In the genomic region with DNA sequence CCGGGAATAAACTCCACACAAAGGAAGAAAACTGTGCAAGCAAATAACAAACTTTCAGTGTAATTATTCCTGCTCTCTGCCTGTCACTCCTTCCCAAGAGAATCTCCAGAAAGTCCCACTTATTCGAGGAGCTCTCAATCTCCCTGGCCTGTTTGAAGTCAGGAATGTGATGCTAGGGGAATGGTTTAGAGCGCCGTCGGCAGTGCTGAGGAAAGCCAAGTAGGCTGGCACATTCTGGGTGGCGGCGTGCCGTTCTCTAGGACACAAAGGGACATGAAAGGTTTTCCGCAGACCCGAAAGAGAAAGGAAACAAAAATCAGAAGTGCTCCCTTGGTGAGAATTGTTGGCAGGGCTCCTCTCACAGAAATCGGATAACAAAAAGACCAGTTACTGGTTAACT, we compare ENCODE assay signal across 8 cellular contexts.
DNase-seq lines count a peak whose midpoint lies in the region; ATAC-seq and TF ChIP-seq lines count a peak whose summit lies in the region.
"Had no signal": no experiment of that assay in that cellular context is flagged by ENCODE, and none has a peak within 500 bp of the region (broad histone marks: within the 10 kb centered on the region; RNA-seq: fewer than 3 reads in every experiment).

No MANE protein-coding gene starts in this region.

- no peak overlapping the region for H3K4ac ChIP-seq in IMR-90 (ENCODE audit: low read depth, low read length)

- intact Hi-C loops in IMR-90 (cut with micrococcal nuclease) = loop anchor here (1.0 to 10.0 kb wide), 4 partner anchors 82 to 685 kb away; partner anchors contain the start of gene RCN1
- intact Hi-C loops in dorsolateral prefrontal cortex (cut with DNase I) = loop anchor here (2.0 to 10.0 kb wide), 4 partner anchors 122 to 1066 kb away; no protein-coding TSS in a partner anchor
- intact Hi-C loops in lower lobe of right lung (cut with DNase I) = loop anchor here (5.0 kb wide), 1 partner anchor 120 kb away; no protein-coding TSS in a partner anchor

- POLR2A ChIA-PET in IMR-90 (lab: Charles Lee; ENCODE audit: unreplicated experiment) = no interaction called here

- no peak overlapping the region for H2AK9ac ChIP-seq in IMR-90 (replicated peaks; ENCODE audit: low read depth, low read length, poor library complexity)

- H3K79me1 ChIP-seq in IMR-90 (ENCODE audit: low read depth in 1 of 2, low read length in 2 of 2) = no peaks in the 10 kb centered on the region

- peaks cover 20% of the 10 kb centered on the region for H3K27me3 ChIP-seq in IMR-90 (ENCODE audit: control insufficient read depth, insufficient read depth, low read length)
- peaks cover 0 to 4% (median 0%) of the 10 kb centered on the region in 45 donors for H3K27me3 ChIP-seq in dorsolateral prefrontal cortex
- no peaks in the 10 kb centered on the region for H3K27me3 ChIP-seq in lower lobe of right lung (ENCODE audit: low read depth)

- 25% methylated on average over 8 of the region's 11 CpGs; no CpG with 5 or more reads in 1 of the 2 experiments for WGBS in IMR-90 (ENCODE audit: extremely low coverage in 2 of 2, insufficient read length in 1 of 2), 2 experiments

- no peak overlapping the region for H3K14ac ChIP-seq in IMR-90 (replicated peaks; ENCODE audit: low read depth, low read length)

- H3K36me3 ChIP-seq in IMR-90 (ENCODE audit: control insufficient read depth, insufficient read depth, low read length) (no peaks in the 10 kb centered on the region), lower lobe of right lung (no peaks in the 10 kb centered on the region)

- H3K4me3 ChIP-seq in IMR-90 (ENCODE audit: insufficient read depth, low read depth, low read length) (no peak overlapping the region), dorsolateral prefrontal cortex (peak overlapping the region in 57 of 59 donors; percentile 3 to 63 (median 45)), lower lobe of right lung (peak overlapping the region; percentile 46)

- H4K5ac ChIP-seq in IMR-90 (ENCODE audit: low read depth, low read length) = no peak overlapping the region

- H3K27ac Mint-ChIP-seq in chondrocyte (ENCODE audit: unreplicated experiment) = no peak overlapping the region

- in situ Hi-C loops in IMR-90 (cut with MboI; ENCODE audit: low sequenced_read_pairs) = loop anchor here (5.0 to 25.0 kb wide), 2 partner anchors 120 to 935 kb away; no protein-coding TSS in a partner anchor

- H3K36me3 Mint-ChIP-seq in chondrocyte (ENCODE audit: low read depth) = no peaks in the 10 kb centered on the region

- no peak overlapping the region for H2BK20ac ChIP-seq in IMR-90 (ENCODE audit: low read depth, low read length)

- H3K56ac ChIP-seq in IMR-90 (ENCODE audit: extremely low read depth, insufficient read depth, low read length) = no peak overlapping the region

- H2BK5ac ChIP-seq in IMR-90 (ENCODE audit: low read depth, low read length, poor library complexity, severe bottlenecking) = no peak overlapping the region

- peak overlapping the region; percentile 8; the same call in 1 of the 2 replicates for H3K4me2 ChIP-seq in IMR-90 (ENCODE audit: low read depth, low read length)

- DNase-seq in IMR-90 (peak; percentile 4), dorsolateral prefrontal cortex (peak in 2 of 10 donors; percentile 23 to 62), lower lobe of right lung (no peak), superior temporal gyrus (ENCODE audit: extremely low spot score) (peak; percentile 20), chondrocyte (ENCODE audit: low spot score) (no peak)
- DNase-seq: NCI-H345 had no signal

- H4K20me1 ChIP-seq in IMR-90 (ENCODE audit: insufficient read depth, low read length) = no peaks in the 10 kb centered on the region

- no peaks in the 10 kb centered on the region for H3K9me3 Mint-ChIP-seq in chondrocyte (ENCODE audit: low read depth)

- H3K4me1 Mint-ChIP-seq in chondrocyte (ENCODE audit: low read depth) = no peaks in the 10 kb centered on the region

- H3K27me3 Mint-ChIP-seq in chondrocyte (ENCODE audit: low read depth) = peaks cover 22% of the 10 kb centered on the region

- H3K18ac ChIP-seq in IMR-90 (ENCODE audit: low read depth, low read length) = no peak overlapping the region

- H2AK5ac ChIP-seq in IMR-90 (ENCODE audit: low read depth, low read length) = no peak overlapping the region

- CTCF ChIA-PET in IMR-90 (lab: Yijun Ruan, JAX) = interaction anchor here (0.6 to 3.1 kb wide), 2 partner anchors 120 to 356 kb away, joined by 3 to 16 read pairs; no protein-coding TSS in a partner anchor

- H2AFZ ChIP-seq in IMR-90 (replicated peaks; ENCODE audit: low read length, poor library complexity) = peak overlapping the region; percentile 60

- no peak overlapping the region for H2BK120ac ChIP-seq in IMR-90 (ENCODE audit: low read depth, low read length)

- no peak overlapping the region for H4K8ac ChIP-seq in IMR-90 (ENCODE audit: low read depth in 2 of 2, low read length in 2 of 2)

- no peak overlapping the region for H4K91ac ChIP-seq in IMR-90 (ENCODE audit: insufficient read depth, low read depth, low read length)

- no peaks in the 10 kb centered on the region for H3K9me3 ChIP-seq in IMR-90 (ENCODE audit: control insufficient read depth, insufficient read depth, low read length)
- no peaks in the 10 kb centered on the region for H3K9me3 ChIP-seq in lower lobe of right lung

- TF ChIP-seq CTCF in IMR-90 (conservative IDR thresholded peaks at IDR 0.05; ENCODE audit: low read depth, low read length) (no peak), dorsolateral prefrontal cortex (IDR thresholded peaks at IDR 0.05 in 54 of 56, conservative IDR thresholded peaks at IDR 0.05 in 2 of 56; ENCODE audit: low read depth in 1 of 56, partially characterized antibody in 56 of 56) (no peak), lower lobe of right lung (IDR thresholded peaks at IDR 0.05) (no peak), chondrocyte (IDR thresholded peaks at IDR 0.05) (no peak)

- H3K4me3 Mint-ChIP-seq in chondrocyte (ENCODE audit: unreplicated experiment) = no peak overlapping the region

- 0 out of 2 replicates have a peak overlapping the region, but pooled peaks have one; percentile 12 for H3K23ac ChIP-seq in IMR-90 (ENCODE audit: low read depth, low read length)

- BruUV-seq in IMR-90 (replicated peaks; lab: Mats Ljungman, UMichigan) = no TSS peak

- H3K27ac ChIP-seq in IMR-90 (ENCODE audit: insufficient read depth, low read length) = no peak overlapping the region
- peak overlapping the region in 1 of 59 donors; percentile 18 for H3K27ac ChIP-seq in dorsolateral prefrontal cortex
- H3K27ac ChIP-seq in lower lobe of right lung = peak overlapping the region; percentile 25

- ATAC-seq in IMR-90 (ENCODE audit: low read depth) (peak; percentile 19; the same call in 1 of the 2 replicates), lower lobe of right lung (peak in 1 of 2 donors; percentile 32), esophagus mucosa (no peak), GM21423 (IDR thresholded peaks at IDR 0.05; ENCODE audit: unreplicated experiment) (no peak)

- 0 out of 2 replicates have a peak, but pooled peaks cover 2% of the 10 kb centered on the region for H3K9me1 ChIP-seq in IMR-90 (ENCODE audit: insufficient read depth, low read length)

- TF ChIP-seq RAD21 in IMR-90 (IDR thresholded peaks at IDR 0.05; ENCODE audit: low read length) = no peak

- dilution Hi-C loops in IMR-90 (cut with HindIII; ENCODE audit: low sequenced_read_pairs, unreplicated experiment) = loop anchor here (25.0 kb wide), 1 partner anchor 110 kb away; no protein-coding TSS in a partner anchor

- no peaks in the 10 kb centered on the region for H3K4me1 ChIP-seq in IMR-90 (ENCODE audit: control insufficient read depth, insufficient read depth, low read length)
- H3K4me1 ChIP-seq in lower lobe of right lung = peaks cover 15% of the 10 kb centered on the region

- no peak overlapping the region for H2BK15ac ChIP-seq in IMR-90 (ENCODE audit: low read depth, low read length)

- no peak overlapping the region for H3K9ac ChIP-seq in IMR-90 (ENCODE audit: low read depth, low read length)

- TF ChIP-seq POLR2A in IMR-90 (IDR thresholded peaks at IDR 0.05; ENCODE audit: low read depth, low read length) = no peak

TF ChIP-seq in IMR-90, 13 proteins besides CTCF, POLR2A, EP300 and RAD21:
- TF ChIP-seq CEBPB (IDR thresholded peaks at IDR 0.05; ENCODE audit: low read depth, low read length) (no peak), NFE2L2 (IDR thresholded peaks at IDR 0.05; ENCODE audit: low read depth, low read length) (no peak)

Comparison
In these comparisons a context has a peak if more than half of its experiments do, and no peak if none do; other contexts are left out.
1. DNase-seq: peak in IMR-90 (single experiment) and superior temporal gyrus (single experiment); none in lower lobe of right lung (single experiment) and chondrocyte (single experiment).